ENCODE assay signal across 10 cellular contexts in the genomic region with DNA sequence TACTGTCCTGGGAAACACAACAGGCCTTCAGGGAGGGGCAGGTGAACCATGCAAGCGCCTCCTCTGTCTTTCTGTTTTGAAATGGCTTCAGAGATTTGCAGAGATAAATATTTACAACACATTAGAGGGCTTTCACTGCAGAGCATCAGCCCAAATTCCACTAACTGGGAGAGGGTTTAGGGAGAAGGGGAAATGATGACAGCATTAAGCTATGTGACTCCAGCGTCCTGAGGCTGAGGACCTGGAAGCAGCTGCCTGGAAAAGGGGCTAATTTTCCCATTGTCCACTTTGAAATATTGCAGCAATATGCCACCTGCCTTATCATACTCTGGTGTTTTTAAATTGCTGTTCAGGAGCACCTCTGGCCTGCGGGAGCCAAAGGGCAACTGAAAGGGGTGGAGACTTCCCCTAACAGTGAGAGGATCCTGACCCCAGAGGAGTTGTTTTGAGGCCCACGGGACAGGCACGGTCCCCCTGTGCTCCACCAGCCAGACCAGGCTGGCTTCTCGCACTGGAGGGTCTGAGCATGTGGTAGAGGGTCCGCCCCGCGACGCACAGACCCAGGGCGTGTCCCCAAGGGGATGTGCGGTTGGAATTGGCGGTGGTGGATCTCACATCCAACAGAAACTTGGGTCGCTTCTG.
DNase-seq lines count a peak whose midpoint lies in the region; ATAC-seq and TF ChIP-seq lines count a peak whose summit lies in the region.
"Had no signal": no experiment of that assay in that cellular context is flagged by ENCODE, and none has a peak within 500 bp of the region (broad histone marks: within the 10 kb centered on the region; RNA-seq: fewer than 3 reads in every experiment).

No MANE protein-coding gene starts in this region.

- 19 to 89% methylated on average over 3 to 10 of the region's 14 CpGs for WGBS in gastroesophageal sphincter (ENCODE audit: low coverage in 1 of 2), 2 donors
- 68 to 79% methylated on average over 14 of the region's 14 CpGs for WGBS in sigmoid colon, 2 donors
- 82 to 92% (median 82%) methylated on average over 14 of the region's 14 CpGs for WGBS in ovary, 3 donors

- no peaks in the 10 kb centered on the region for H3K27me3 ChIP-seq in gastroesophageal sphincter
- H3K27me3 ChIP-seq in sigmoid colon = no peaks in the 10 kb centered on the region
- H3K27me3 ChIP-seq in ovary = no peaks in the 10 kb centered on the region

- TF ChIP-seq EP300 in gastroesophageal sphincter (IDR thresholded peaks at IDR 0.05) (no peak), sigmoid colon (IDR thresholded peaks at IDR 0.05) (peak in 2 of 4 donors; percentile 25 to 36), ovary (IDR thresholded peaks at IDR 0.05) (no peak)

- ATAC-seq in gastroesophageal sphincter = peak; percentile 71
- ATAC-seq in HG03432 (IDR thresholded peaks at IDR 0.05; ENCODE audit: unreplicated experiment) = no peak

- H3K4me3 ChIP-seq in gastroesophageal sphincter (no peak overlapping the region), sigmoid colon (no peak overlapping the region), ovary (no peak overlapping the region)
- H3K4me3 ChIP-seq: PC-9 had no signal

- intact Hi-C loops in sigmoid colon (cut with DNase I) = no loop called here
- intact Hi-C loops in ovary (cut with DNase I) = no loop called here

- H3K36me3 ChIP-seq in gastroesophageal sphincter = no peaks in the 10 kb centered on the region
- no peaks in the 10 kb centered on the region for H3K36me3 ChIP-seq in sigmoid colon
- H3K36me3 ChIP-seq in ovary = no peaks in the 10 kb centered on the region

- DNase-seq in ELF-1 (ENCODE audit: low read depth, low spot score) (peak; percentile 43), RPMI7951 (ENCODE audit: low read depth) (peak; percentile 32), sigmoid colon (no peak), NCI-H1048 (lab: John Stamatoyannopoulos, UW) (no peak), ovary (no peak), NCI-H1694 treated with DMSO at 0.1 percent for 48 hours (lab: John Stamatoyannopoulos, UW) (no peak)
- DNase-seq: stimulated activated CD4-positive, alpha-beta T cell treated with anti-CD3 and anti-CD28 coated beads, Interleukin-12 subunit alpha, Interleukin-12 subunit beta, amount 100 ng/mL, for 4 hours had no signal

- TF ChIP-seq CTCF in gastroesophageal sphincter (IDR thresholded peaks at IDR 0.05) (no peak), sigmoid colon (IDR thresholded peaks at IDR 0.05) (no peak), ovary (IDR thresholded peaks at IDR 0.05) (no peak)

- peaks cover 3 to 57% (median 15%) of the 10 kb centered on the region in 3 donors for H3K4me1 ChIP-seq in gastroesophageal sphincter
- peaks cover 0 to 71% (median 53%) of the 10 kb centered on the region in 4 donors for H3K4me1 ChIP-seq in sigmoid colon
- H3K4me1 ChIP-seq in ovary (ENCODE audit: insufficient read depth) = peaks cover 7% of the 10 kb centered on the region

- TF ChIP-seq POLR2A in gastroesophageal sphincter (IDR thresholded peaks at IDR 0.05) = no peak
- no peak for TF ChIP-seq POLR2A in sigmoid colon (IDR thresholded peaks at IDR 0.05)
- no peak for TF ChIP-seq POLR2A in ovary (IDR thresholded peaks at IDR 0.05)

- H3K27ac ChIP-seq in gastroesophageal sphincter (peak overlapping the region in 3 of 4 donors; percentile 73 to 76 (median 73)), sigmoid colon (peak overlapping the region; percentile 46 to 77 (median 65)), ovary (no peak overlapping the region)
- H3K27ac ChIP-seq: PC-9 had no signal

- no peaks in the 10 kb centered on the region for H3K9me3 ChIP-seq in gastroesophageal sphincter
- no peaks in the 10 kb centered on the region for H3K9me3 ChIP-seq in sigmoid colon
- no peaks in the 10 kb centered on the region for H3K9me3 ChIP-seq in ovary

Comparison
In these comparisons a context has a peak if more than half of its experiments do, and no peak if none do; other contexts are left out.
1. DNase-seq: peak in ELF-1 (single experiment) and RPMI7951 (single experiment); none in sigmoid colon (single experiment), NCI-H1048 (single experiment), ovary (0 of 5) and NCI-H1694 treated with DMSO at 0.1 percent for 48 hours (single experiment).
2. H3K27ac ChIP-seq: peak in gastroesophageal sphincter (3 of 4) and sigmoid colon (4 of 4); none in ovary (0 of 2).